Comparison of ENCODE assay signal across 10 cellular contexts in the genomic region with DNA sequence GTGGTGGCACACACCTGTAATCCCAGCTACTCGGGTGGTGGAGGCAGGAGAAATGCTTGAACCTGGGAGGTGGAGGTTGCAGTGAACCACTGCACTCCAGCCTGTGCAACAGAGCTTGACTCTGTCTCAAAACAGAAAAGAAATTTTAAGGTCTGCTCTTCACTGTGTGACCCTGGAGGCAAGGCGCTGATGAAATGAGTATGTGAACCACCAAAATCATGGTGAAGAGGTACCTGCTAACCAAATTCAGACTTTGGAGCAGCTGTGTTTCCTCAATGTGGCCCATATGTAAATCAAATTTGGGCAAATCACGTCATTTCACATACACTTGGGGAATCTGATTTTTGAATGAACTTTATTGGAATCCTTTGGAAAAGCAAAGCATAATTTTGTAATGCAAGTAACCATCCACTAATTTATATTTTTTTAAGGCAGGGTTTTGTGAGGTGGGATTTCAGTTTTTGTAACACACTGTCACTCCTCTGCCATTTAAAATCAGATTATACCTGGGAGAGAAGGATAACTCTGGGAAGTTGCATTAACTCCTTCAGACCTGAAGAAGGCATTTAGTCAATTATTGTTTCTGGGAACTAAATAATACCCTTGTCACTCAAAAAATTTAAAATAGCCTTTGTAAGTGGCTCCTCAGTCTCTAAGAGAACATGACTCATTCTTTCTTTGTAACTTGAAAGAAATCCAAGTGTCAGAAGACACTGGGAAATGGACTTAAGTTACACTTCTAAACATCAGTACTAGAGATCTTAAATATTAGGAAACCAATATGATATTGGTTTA. TPM values are rescaled to one million over a fixed set of nuclear protein-coding genes. Genes with fewer than 3 reads are reported as not detected.
A peak's percentile ranks its signal among the peaks of the same experiment; 100 is the strongest.
DNase-seq lines count a peak whose midpoint lies in the region; ATAC-seq and TF ChIP-seq lines count a peak whose summit lies in the region.
"Had no signal": no experiment of that assay in that cellular context is flagged by ENCODE, and none has a peak within 500 bp of the region (broad histone marks: within the 10 kb centered on the region; RNA-seq: fewer than 3 reads in every experiment).

No MANE protein-coding gene starts in this region.

- no peak overlapping the region for H3K4me3 ChIP-seq in fibroblast of pulmonary artery (replicated peaks; ENCODE audit: low read depth, low read length)
- H3K4me3 ChIP-seq in tibial artery, result no peak overlapping the region

- peak; percentile 20 for ATAC-seq in Right ventricle myocardium superior (ENCODE audit: poor library complexity)

- no peak overlapping the region for H3K27ac Mint-ChIP-seq in glutamatergic neuron (ENCODE audit: unreplicated experiment)

- no peaks in the 10 kb centered on the region for H3K9me3 Mint-ChIP-seq in glutamatergic neuron (ENCODE audit: unreplicated experiment)

- no peak overlapping the region for H3K4me3 Mint-ChIP-seq in glutamatergic neuron (ENCODE audit: unreplicated experiment)

- peaks cover 0 to 71% (median 12%) of the 10 kb centered on the region in 4 donors for H3K4me1 ChIP-seq in tibial artery

- peaks cover under 1% of the 10 kb centered on the region for H3K27me3 Mint-ChIP-seq in glutamatergic neuron (ENCODE audit: unreplicated experiment)

- H3K4me1 Mint-ChIP-seq in glutamatergic neuron (ENCODE audit: low read depth, unreplicated experiment), result peaks cover 1% of the 10 kb centered on the region

- CTCF ChIA-PET in RWPE1 (lab: Yijun Ruan, JAX), result interaction anchor here (0.6 kb wide), 2 partner anchors 57 to 299 kb away, joined by 3 to 5 read pairs; no protein-coding TSS in a partner anchor

- H3K36me3 ChIP-seq in tibial artery, result no peaks in the 10 kb centered on the region

- TF ChIP-seq CTCF in RWPE1 (conservative IDR thresholded peaks at IDR 0.05; ENCODE audit: low read depth), result no peak
- no peak for TF ChIP-seq CTCF in fibroblast of pulmonary artery (IDR thresholded peaks at IDR 0.05; ENCODE audit: low read length, missing control alignments)
- no peak for TF ChIP-seq CTCF in tibial artery (IDR thresholded peaks at IDR 0.05)
- no peak for TF ChIP-seq CTCF in glutamatergic neuron (IDR thresholded peaks at IDR 0.05; ENCODE audit: partially characterized antibody, unreplicated experiment)

- POLR2A ChIA-PET in RWPE1 (lab: Yijun Ruan, JAX; ENCODE audit: low non-redundant PET), result no interaction called here

- intact Hi-C loops in Right ventricle myocardium superior (cut with DNase I), result no loop called here
- intact Hi-C loops in cardiac septum (cut with DNase I), result no loop called here
- intact Hi-C loops in tibial artery (cut with DNase I; ENCODE audit: low total_unique reads), result no loop called here

- DNase-seq in Right ventricle myocardium superior (no peak), cardiac septum (ENCODE audit: low spot score) (no peak), RWPE1 (ENCODE audit: low spot score) (no peak), fibroblast of pulmonary artery (ENCODE audit: low read depth) (peak; percentile 44), tibial artery (no peak), middle frontal gyrus (ENCODE audit: extremely low spot score, low spot score) (no peak), GDM1 (lab: John Stamatoyannopoulos, UW) (no peak), glutamatergic neuron (no peak)
- DNase-seq: amygdala, NCI-H524 had no signal

- no peaks in the 10 kb centered on the region for H3K27me3 ChIP-seq in tibial artery

- H3K27ac ChIP-seq in RWPE1 (peak overlapping the region; percentile 83), tibial artery (peak overlapping the region; percentile 73 to 76)

- peaks cover 4% of the 10 kb centered on the region for H3K36me3 Mint-ChIP-seq in glutamatergic neuron (ENCODE audit: unreplicated experiment)

- peaks cover 0 to 4% (median 0%) of the 10 kb centered on the region in 3 donors for H3K9me3 ChIP-seq in tibial artery

RNA-seq across cellular contexts. Expression of gene DOCK11, which starts 24.0 kb away (rescaled TPM):
- total RNA-seq in Right ventricle myocardium superior, result 4.2 TPM
- total RNA-seq in cardiac septum, result 3.8 TPM
- total RNA-seq in glutamatergic neuron (ENCODE audit: unreplicated experiment), result 53.1 TPM

Comparison
In these comparisons a context has a peak if more than half of its experiments do, and no peak if none do; other contexts are left out.
1. RNA of gene DOCK11, which starts 24.0 kb away (total RNA-seq): 53.1 TPM in glutamatergic neuron (single experiment); 4.2 TPM in Right ventricle myocardium superior (single experiment) and 3.8 TPM in cardiac septum (single experiment); every median in the first group is over 10 times any median in the second.